In the genomic region with DNA sequence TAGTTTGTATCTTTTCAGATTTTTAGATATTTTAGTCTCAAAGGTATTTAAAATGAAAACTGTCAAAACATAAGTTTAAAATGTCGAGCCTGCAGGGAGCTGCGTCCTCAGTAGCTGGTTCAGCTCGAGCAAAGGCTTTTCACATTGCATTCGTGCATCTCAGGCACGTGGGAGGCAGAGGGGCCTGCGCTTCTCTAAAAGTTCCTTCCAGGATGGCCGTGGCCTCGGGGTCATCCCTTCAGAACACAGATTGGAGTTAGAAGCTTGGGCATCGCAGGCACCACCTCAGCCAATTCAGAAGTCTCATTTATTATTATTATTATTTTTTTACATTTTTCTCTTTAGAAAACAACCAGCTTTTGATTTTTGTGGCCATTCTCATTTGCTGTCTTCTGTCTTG, we compare ENCODE assay signal across 22 cellular contexts.
DNase-seq lines count a peak whose midpoint lies in the region; ATAC-seq, FAIRE-seq and TF ChIP-seq lines count a peak whose summit lies in the region.
"Had no signal": no experiment of that assay in that cellular context is flagged by ENCODE, and none has a peak within 500 bp of the region (broad histone marks: within the 10 kb centered on the region; RNA-seq: fewer than 3 reads in every experiment).

No MANE protein-coding gene starts in this region.

- H3K9me3 ChIP-seq in heart right ventricle (no peaks in the 10 kb centered on the region), lower lobe of right lung (no peaks in the 10 kb centered on the region)
- H3K9me3 ChIP-seq: BLaER1 had no signal

- H3K4me1 ChIP-seq in heart right ventricle (peaks cover 0 to 11% (median 0%) of the 10 kb centered on the region in 9 donors), lower lobe of right lung (no peaks in the 10 kb centered on the region)

- DNase-seq in Right ventricle myocardium superior: peak; percentile 13
- no peak for DNase-seq in heart right ventricle
- no peak for DNase-seq in activated T-helper 1 cell treated with anti-CD3 and anti-CD28 coated beads, Interleukin-12 subunit alpha, Interleukin-12 subunit beta, Interleukin-2, Interleukin-4 antibody, amounts not matched to agents 30 ng/mL and 10 ng/mL and 1 ng/mL, durations not matched to agents 14 hours and 24 hours and 36 hours (ENCODE audit: low spot score)
- peak; percentile 14 for DNase-seq in lower lobe of right lung
- peak; percentile 42 for DNase-seq in putamen (ENCODE audit: low spot score)
- no peak for DNase-seq in GM12892 (ENCODE audit: insufficient read length)
- no peak for DNase-seq in DMS 273 (lab: John Stamatoyannopoulos, UW; ENCODE audit: unreplicated experiment)
- DNase-seq: 8988T; Calu3; CD4-positive, alpha-beta memory T cell; DMS 273 treated with DMSO at 0.1 percent for 48 hours; DMS53; DND-41; EL; GM23248; HCEC 1CT had no signal

- H3K4me1 Mint-ChIP-seq in activated T-helper 1 cell treated with anti-CD3 and anti-CD28 coated beads, Interleukin-12 subunit alpha, Interleukin-12 subunit beta, Interleukin-2, Interleukin-4 antibody, amounts not matched to agents 30 ng/mL and 10 ng/mL and 1 ng/mL, durations not matched to agents 14 hours and 24 hours and 36 hours (ENCODE audit: low read depth): no peaks in the 10 kb centered on the region
- H3K4me1 Mint-ChIP-seq: CD14-positive monocyte had no signal

- H3K4me3 ChIP-seq in heart right ventricle (no peak overlapping the region), lower lobe of right lung (no peak overlapping the region)
- H3K4me3 ChIP-seq: BLaER1, GM12878, GM23248 had no signal

- H3K27ac ChIP-seq in heart right ventricle (no peak overlapping the region), lower lobe of right lung (no peak overlapping the region)
- H3K27ac ChIP-seq: BLaER1, HL-60 had no signal

- intact Hi-C loops in Right ventricle myocardium superior (cut with DNase I): no loop called here
- intact Hi-C loops in heart right ventricle (cut with DNase I): no loop called here
- intact Hi-C loops in activated T-helper 1 cell treated with anti-CD3 and anti-CD28 coated beads, Interleukin-12 subunit alpha, Interleukin-12 subunit beta, Interleukin-2, Interleukin-4 antibody, amounts not matched to agents 30 ng/mL and 10 ng/mL and 1 ng/mL, durations not matched to agents 14 hours and 24 hours and 36 hours (cut with micrococcal nuclease): no loop called here
- intact Hi-C loops in lower lobe of right lung (cut with DNase I): no loop called here

- no peaks in the 10 kb centered on the region for H3K9me3 Mint-ChIP-seq in activated T-helper 1 cell treated with anti-CD3 and anti-CD28 coated beads, Interleukin-12 subunit alpha, Interleukin-12 subunit beta, Interleukin-2, Interleukin-4 antibody, amounts not matched to agents 30 ng/mL and 10 ng/mL and 1 ng/mL, durations not matched to agents 14 hours and 24 hours and 36 hours
- H3K9me3 Mint-ChIP-seq: CD14-positive monocyte; CD4-positive, alpha-beta memory T cell had no signal

- peak overlapping the region; percentile 31 for H3K27ac Mint-ChIP-seq in activated T-helper 1 cell treated with anti-CD3 and anti-CD28 coated beads, Interleukin-12 subunit alpha, Interleukin-12 subunit beta, Interleukin-2, Interleukin-4 antibody, amounts not matched to agents 30 ng/mL and 10 ng/mL and 1 ng/mL, durations not matched to agents 14 hours and 24 hours and 36 hours

- no peak overlapping the region for H3K4me3 Mint-ChIP-seq in activated T-helper 1 cell treated with anti-CD3 and anti-CD28 coated beads, Interleukin-12 subunit alpha, Interleukin-12 subunit beta, Interleukin-2, Interleukin-4 antibody, amounts not matched to agents 30 ng/mL and 10 ng/mL and 1 ng/mL, durations not matched to agents 14 hours and 24 hours and 36 hours
- H3K4me3 Mint-ChIP-seq: CD14-positive monocyte; CD4-positive, alpha-beta memory T cell had no signal

- H3K36me3 ChIP-seq in heart right ventricle (peaks cover 0 to 91% (median 7%) of the 10 kb centered on the region in 9 donors), lower lobe of right lung (peaks cover 69% of the 10 kb centered on the region)

- no peak for TF ChIP-seq POLR2A in GM12892 (IDR thresholded peaks at IDR 0.05; ENCODE audit: low read depth, low read length)

- TF ChIP-seq CTCF in heart right ventricle (IDR thresholded peaks at IDR 0.05) (no peak), lower lobe of right lung (IDR thresholded peaks at IDR 0.05) (no peak)

- H3K36me3 Mint-ChIP-seq in activated T-helper 1 cell treated with anti-CD3 and anti-CD28 coated beads, Interleukin-12 subunit alpha, Interleukin-12 subunit beta, Interleukin-2, Interleukin-4 antibody, amounts not matched to agents 30 ng/mL and 10 ng/mL and 1 ng/mL, durations not matched to agents 14 hours and 24 hours and 36 hours (ENCODE audit: low read depth): peaks cover 7% of the 10 kb centered on the region

- ATAC-seq in Right ventricle myocardium superior (ENCODE audit: poor library complexity) (no peak), heart right ventricle (no peak), lower lobe of right lung (no peak), GM21526 (IDR thresholded peaks at IDR 0.05; ENCODE audit: low FRiP score, unreplicated experiment) (no peak)
- ATAC-seq: GM12878 had no signal

- no peak for FAIRE-seq in GM12892 (lab: Jason Lieb, UNC)
- FAIRE-seq: GM12878, GM19239 had no signal

- no peaks in the 10 kb centered on the region for H3K27me3 ChIP-seq in heart right ventricle
- no peaks in the 10 kb centered on the region for H3K27me3 ChIP-seq in lower lobe of right lung (ENCODE audit: low read depth)
- H3K27me3 ChIP-seq: BLaER1 had no signal

- no peaks in the 10 kb centered on the region for H3K27me3 Mint-ChIP-seq in activated T-helper 1 cell treated with anti-CD3 and anti-CD28 coated beads, Interleukin-12 subunit alpha, Interleukin-12 subunit beta, Interleukin-2, Interleukin-4 antibody, amounts not matched to agents 30 ng/mL and 10 ng/mL and 1 ng/mL, durations not matched to agents 14 hours and 24 hours and 36 hours (ENCODE audit: insufficient read depth)
- H3K27me3 Mint-ChIP-seq: CD4-positive, alpha-beta memory T cell had no signal

- 87 to 89% methylated on average over 9 of the region's 9 CpGs for WGBS in heart right ventricle, 2 donors

Comparison
In these comparisons a context has a peak if more than half of its experiments do, and no peak if none do; other contexts are left out.
1. DNase-seq: peak in Right ventricle myocardium superior (single experiment), lower lobe of right lung (single experiment) and putamen (single experiment); none in heart right ventricle (0 of 2), activated T-helper 1 cell treated with anti-CD3 and anti-CD28 coated beads, Interleukin-12 subunit alpha, Interleukin-12 subunit beta, Interleukin-2, Interleukin-4 antibody, amounts not matched to agents 30 ng/mL and 10 ng/mL and 1 ng/mL, durations not matched to agents 14 hours and 24 hours and 36 hours (single experiment), GM12892 (single experiment) and DMS 273 (single experiment).